In genomic region chr2:85564144-85564563, GRCh38 we compare ENCODE assay signal across 20 cellular contexts. TPM values are rescaled to one million over a fixed set of nuclear protein-coding genes. Genes with fewer than 3 reads are reported as not detected.
DNase-seq lines count a peak whose midpoint lies in the region; ATAC-seq, FAIRE-seq and TF ChIP-seq lines count a peak whose summit lies in the region.
"Had no signal": no experiment of that assay in that cellular context is flagged by ENCODE, and none has a peak within 500 bp of the region (broad histone marks: within the 10 kb centered on the region; RNA-seq: fewer than 3 reads in every experiment).

No MANE protein-coding gene starts in this region.

- no peak for TF ChIP-seq CTCF in endothelial cell (IDR thresholded peaks at IDR 0.05; ENCODE audit: unreplicated experiment)
- no peak for TF ChIP-seq CTCF in gastrocnemius medialis (IDR thresholded peaks at IDR 0.05 in 4 of 5, conservative IDR thresholded peaks at IDR 0.05 in 1 of 5)

- peaks cover 0 to 17% (median 0%) of the 10 kb centered on the region in 11 experiments; a peak in 6 of 22 replicates for H4K20me1 ChIP-seq in BLaER1 treated with 17β-estradiol and CSF1 and Interleukin-3, amounts not matched to agents 10 nM and 100 nM

- no peak for TF ChIP-seq POLR2A in GM12891 (IDR thresholded peaks at IDR 0.05; ENCODE audit: low read depth, low read length)
- no peak for TF ChIP-seq POLR2A in gastrocnemius medialis (IDR thresholded peaks at IDR 0.05)

- H3K4me2 ChIP-seq in BLaER1 treated with 17β-estradiol and CSF1 and Interleukin-3, amounts not matched to agents 10 nM and 100 nM = peak overlapping the region; percentile 42 to 80 (median 63)
- H3K4me2 ChIP-seq: hepatocyte had no signal

- H3K4me3 Mint-ChIP-seq in endothelial cell (ENCODE audit: unreplicated experiment) = peak overlapping the region; percentile 14
- H3K4me3 Mint-ChIP-seq: activated T-cell treated with anti-CD3 and anti-CD28 coated beads, Interleukin-2, amount 50 U/mL, for 4 hours had no signal

- H3K9me3 Mint-ChIP-seq in endothelial cell (ENCODE audit: unreplicated experiment) = no peaks in the 10 kb centered on the region
- H3K9me3 Mint-ChIP-seq: activated T-cell treated with anti-CD3 and anti-CD28 coated beads, Interleukin-2, amount 50 U/mL, for 4 hours; naive thymus-derived CD8-positive, alpha-beta T cell had no signal

- no peak for ATAC-seq in gastrocnemius medialis
- no peak for ATAC-seq in GM19328 (IDR thresholded peaks at IDR 0.05; ENCODE audit: unreplicated experiment)
- ATAC-seq: activated CD4-positive, CD25-positive, alpha-beta regulatory T cell treated with anti-CD3 and anti-CD28 coated beads, Interleukin-2, amount 50 U/mL, for 24 hours; activated T-cell treated with anti-CD3 and anti-CD28 coated beads, Interleukin-2, amount 50 U/mL, for 4 hours; left lung; naive thymus-derived CD8-positive, alpha-beta T cell had no signal

- peaks cover 2 to 8% (median 2%) of the 10 kb centered on the region in 11 experiments; a peak in 19 of 22 replicates for H3K36me3 ChIP-seq in BLaER1 treated with 17β-estradiol and CSF1 and Interleukin-3, amounts not matched to agents 10 nM and 100 nM
- no peaks in the 10 kb centered on the region for H3K36me3 ChIP-seq in gastrocnemius medialis
- H3K36me3 ChIP-seq: right atrium auricular region had no signal

- H3K4me1 ChIP-seq in BLaER1 treated with 17β-estradiol and CSF1 and Interleukin-3, amounts not matched to agents 10 nM and 100 nM = peaks cover 40 to 49% (median 45%) of the 10 kb centered on the region in 10 experiments
- peaks cover 22% of the 10 kb centered on the region in 2 donors for H3K4me1 ChIP-seq in gastrocnemius medialis

- H3K27me3 ChIP-seq in BLaER1 treated with 17β-estradiol and CSF1 and Interleukin-3, amounts not matched to agents 10 nM and 100 nM = no peaks in the 10 kb centered on the region
- no peaks in the 10 kb centered on the region for H3K27me3 ChIP-seq in gastrocnemius medialis
- H3K27me3 ChIP-seq: hepatocyte, left lung, right atrium auricular region had no signal

- no peak overlapping the region for H3K27ac Mint-ChIP-seq in endothelial cell (ENCODE audit: unreplicated experiment)

- H3K4me1 Mint-ChIP-seq in endothelial cell (ENCODE audit: unreplicated experiment) = peaks cover 24% of the 10 kb centered on the region

- H3K4me3 ChIP-seq in BLaER1 treated with 17β-estradiol and CSF1 and Interleukin-3, amounts not matched to agents 10 nM and 100 nM = no peak overlapping the region
- H3K4me3 ChIP-seq in gastrocnemius medialis = no peak overlapping the region
- H3K4me3 ChIP-seq: hepatocyte, left lung, right atrium auricular region had no signal

- peak overlapping the region in 8 of 11 experiments; percentile 4 to 63 (median 36); a peak in 9 of 22 replicates for H3K9ac ChIP-seq in BLaER1 treated with 17β-estradiol and CSF1 and Interleukin-3, amounts not matched to agents 10 nM and 100 nM

- peaks cover 3% of the 10 kb centered on the region for H3K27me3 Mint-ChIP-seq in endothelial cell (ENCODE audit: unreplicated experiment)
- H3K27me3 Mint-ChIP-seq: naive thymus-derived CD8-positive, alpha-beta T cell had no signal

- intact Hi-C loops in gastrocnemius medialis (cut with DNase I; ENCODE audit: low total_unique reads) = loop anchor here (5.0 kb wide), 1 partner anchor 38 kb away; the partner anchor contains the start of gene TMEM150A

- H3K9me3 ChIP-seq in BLaER1 treated with 17β-estradiol and CSF1 and Interleukin-3, amounts not matched to agents 10 nM and 100 nM (replicated peaks in 1 of 11) = no peaks in the 10 kb centered on the region
- H3K9me3 ChIP-seq in gastrocnemius medialis = no peaks in the 10 kb centered on the region
- H3K9me3 ChIP-seq: left lung, right atrium auricular region had no signal

- H3K36me3 Mint-ChIP-seq in endothelial cell (ENCODE audit: low read depth, unreplicated experiment) = peaks cover 9% of the 10 kb centered on the region
- H3K36me3 Mint-ChIP-seq: naive thymus-derived CD8-positive, alpha-beta T cell had no signal

- no peak for FAIRE-seq in GM12891 (lab: Jason Lieb, UNC)
- FAIRE-seq: colon had no signal

- DNase-seq in GM12891 (ENCODE audit: insufficient read length, low spot score) = no peak
- peak; percentile 93 for DNase-seq in NOMO-1 (lab: John Stamatoyannopoulos, UW; ENCODE audit: unreplicated experiment in 2 of 2)
- DNase-seq in endothelial cell (ENCODE audit: low spot score) = no peak
- DNase-seq in iPS-NIHi7 (ENCODE audit: extremely low spot score) = no peak
- no peak for DNase-seq in gastrocnemius medialis
- DNase-seq in cerebellar nuclear complex (lab: John Stamatoyannopoulos, UW) = no peak
- DNase-seq: activated T-cell treated with anti-CD3 and anti-CD28 coated beads, Interleukin-2, amount 50 U/mL, for 4 hours; amygdala; left lung; naive thymus-derived CD8-positive, alpha-beta T cell; NCI-H2171 treated with DMSO at 0.1 percent for 48 hours; NK-92 treated with Interleukin-12 subunit alpha and Interleukin-12 subunit beta, amount 100 ng/mL, for 24 hours; stimulated activated CD4-positive, alpha-beta T cell treated with anti-CD3 and anti-CD28 coated beads, Interleukin-4, amount 100 ng/mL, for 24 hours had no signal

- in situ Hi-C loops in gastrocnemius medialis (cut with MboI; ENCODE audit: low sequenced_read_pairs in 4 of 4) = no loop called here

- H3K27ac ChIP-seq in BLaER1 treated with 17β-estradiol and CSF1 and Interleukin-3, amounts not matched to agents 10 nM and 100 nM = peak overlapping the region; percentile 17 to 76 (median 62); a peak in 20 of 22 replicates
- no peak overlapping the region for H3K27ac ChIP-seq in gastrocnemius medialis
- H3K27ac ChIP-seq: C4-2B, hepatocyte, right atrium auricular region had no signal

TF ChIP-seq in GM12891, 5 proteins besides CTCF, POLR2A, EP300 and RAD21:
- TF ChIP-seq TAF1 (IDR thresholded peaks at IDR 0.05; ENCODE audit: low read depth, low read length) (no peak), POLR2AphosphoS5 (IDR thresholded peaks at IDR 0.05; ENCODE audit: low read depth, low read length) (no peak), POU2F2 (IDR thresholded peaks at IDR 0.05; ENCODE audit: low read depth, low read length) (no peak), PAX5 (IDR thresholded peaks at IDR 0.05; ENCODE audit: insufficient read depth, low read length, severe bottlenecking) (no peak), SPI1 (IDR thresholded peaks at IDR 0.05; ENCODE audit: low read depth, low read length) (peak; percentile 96)

RNA-seq across cellular contexts. Expression of gene GGCX, which starts 2.9 kb away (rescaled TPM):
- polyA plus RNA-seq in GM12891 (2012; ENCODE audit: low read depth, missing spikeins) = 19.4 TPM
- total RNA-seq in endothelial cell (ENCODE audit: unreplicated experiment) (145 TPM), gastrocnemius medialis (10 to 100 TPM; 18.3 to 33.1 (median 28.2) TPM)

RNA-seq across cellular contexts. Expression of gene VAMP8, which starts 13.2 kb away (rescaled TPM):
- polyA plus RNA-seq in GM12891 (2012; ENCODE audit: low read depth, missing spikeins) = 141 TPM
- total RNA-seq in endothelial cell (ENCODE audit: unreplicated experiment) (225 TPM), gastrocnemius medialis (10 to 100 TPM in 1 of 4 donors, 1 to 10 TPM in 3; 5.3 to 12.1 (median 7.1) TPM)

RNA-seq across cellular contexts. Expression of gene VAMP5, which starts 20.1 kb away (rescaled TPM):
- 62.7 TPM for polyA plus RNA-seq in GM12891 (2012; ENCODE audit: low read depth, missing spikeins)
- total RNA-seq in endothelial cell (ENCODE audit: unreplicated experiment) (296 TPM), gastrocnemius medialis (10 to 100 TPM; 19.9 to 47.0 (median 36.9) TPM)

RNA-seq across cellular contexts. Expression of gene MAT2A, which starts 25.2 kb away (rescaled TPM):
- polyA plus RNA-seq in GM12891 (2012; ENCODE audit: low read depth, missing spikeins) = 197 TPM
- total RNA-seq in endothelial cell (ENCODE audit: unreplicated experiment) (151 TPM), gastrocnemius medialis (100 to 1,000 TPM in 1 of 4 donors, 10 to 100 TPM in 3; 33.2 to 131 (median 56.0) TPM)

RNA-seq across cellular contexts. Expression of gene RNF181, which starts 31.4 kb away (rescaled TPM):
- polyA plus RNA-seq in GM12891 (2012; ENCODE audit: low read depth, missing spikeins) = 243 TPM
- total RNA-seq in endothelial cell (ENCODE audit: unreplicated experiment) = 155 TPM
- total RNA-seq in gastrocnemius medialis = 100 to 1,000 TPM; 207 to 235 (median 215) TPM

Comparison
In these comparisons a context has a peak if more than half of its experiments do, and no peak if none do; other contexts are left out.
1. H3K27ac ChIP-seq: peak in BLaER1 treated with 17β-estradiol and CSF1 and Interleukin-3, amounts not matched to agents 10 nM and 100 nM (11 of 11); none in gastrocnemius medialis (0 of 4).
2. DNase-seq: peak in NOMO-1 (2 of 2); none in GM12891 (single experiment), endothelial cell (single experiment), iPS-NIHi7 (single experiment), gastrocnemius medialis (0 of 2) and cerebellar nuclear complex (0 of 2).
3. RNA of gene VAMP8, which starts 13.2 kb away (total RNA-seq): 225 TPM in endothelial cell (single experiment); 5.3 to 12.1 TPM in gastrocnemius medialis; every median in the first group is over 10 times any median in the second.